Comparison of ENCODE assay signal across 8 cellular contexts in genomic region chr12:31325877-31326631, GRCh38. TPM values are rescaled to one million over a fixed set of nuclear protein-coding genes. Genes with fewer than 3 reads are reported as not detected.
A peak's percentile ranks its signal among the peaks of the same experiment; 100 is the strongest.
DNase-seq lines count a peak whose midpoint lies in the region; FAIRE-seq and TF ChIP-seq lines count a peak whose summit lies in the region.

SINHCAF (minus strand) TSS chr12:31326150; CDS start chr12:31298204, 27,946 bp downstream.

- peak within 1 kb of the TSS; percentile 89 for H3K18ac ChIP-seq in neuronal stem cell (ENCODE audit: low read length)

- in situ Hi-C loops in SK-MEL-5 (cut with HindIII; ENCODE audit: low pct_unique_long_range_greater_than_20kb, low sequenced_read_pairs): no loop called here

- WGBS in neuronal stem cell (ENCODE audit: extremely low coverage in 2 of 2, insufficient read length in 2 of 2, insufficient replicate concordance in 1 of 2), 2 donors: no CpG with 5 or more reads among the region's 55 CpGs

- peak within 1 kb of the TSS; percentile 86 for H4K8ac ChIP-seq in neuronal stem cell (ENCODE audit: low read depth, low read length)

- H2AK5ac ChIP-seq in neuronal stem cell (ENCODE audit: low read depth, low read length): peak within 1 kb of the TSS; percentile 76

- H3K9me3 ChIP-seq in neuronal stem cell (replicated peaks in 1 of 2; ENCODE audit: control insufficient read depth in 2 of 2, insufficient read depth in 1 of 2, low read depth in 1 of 2, low read length in 2 of 2): no peaks in the 10 kb centered on the region

- peak within 1 kb of the TSS; percentile 99 for H3K4ac ChIP-seq in neuronal stem cell (ENCODE audit: low read length)

- no peak for FAIRE-seq in frontal cortex (lab: Jason Lieb, UNC)

- H2BK15ac ChIP-seq in neuronal stem cell (ENCODE audit: low read length): peak within 1 kb of the TSS; percentile 34

- H3K79me1 ChIP-seq in neuronal stem cell (ENCODE audit: low read depth, low read length): no peaks in the 10 kb centered on the region

- H3K4me2 ChIP-seq in neuronal stem cell (ENCODE audit: insufficient read depth, low read length, poor library complexity, severe bottlenecking): peak within 1 kb of the TSS; percentile 67

- peak within 1 kb of the TSS; percentile 91 for H3K27ac ChIP-seq in neuronal stem cell (replicated peaks; ENCODE audit: low read length)

- CTCF ChIA-PET in HEK293T (lab: Yijun Ruan, JAX): interaction anchor here (0.7 kb wide), 1 partner anchor 12 kb away, joined by 5 read pairs; no protein-coding TSS in a partner anchor

- POLR2A ChIA-PET in HEK293T (lab: Yijun Ruan, JAX): interaction anchor here (0.6 to 2.2 kb wide), 11 partner anchors 12 to 264 kb away, joined by 3 to 11 read pairs (median 3); partner anchors contain the start of gene DENND5B

- peak within 1 kb of the TSS; percentile 76 for H3K14ac ChIP-seq in neuronal stem cell (ENCODE audit: low read length)

- peak within 1 kb of the TSS; percentile 94 for H3K9ac ChIP-seq in neuronal stem cell (ENCODE audit: low read depth, low read length, poor library complexity)

- peak within 1 kb of the TSS; percentile 45 for H2BK120ac ChIP-seq in neuronal stem cell (ENCODE audit: low read depth, low read length)

- DNase-seq in GF-D8 (lab: John Stamatoyannopoulos, UW) (peak; percentile 98), HEK293T (ENCODE audit: extremely low spot score) (peak; percentile 94), MV-4-11 (lab: John Stamatoyannopoulos, UW) (peak; percentile 99), SK-MEL-5 (ENCODE audit: low read depth, low spot score) (peak; percentile 99), frontal cortex (ENCODE audit: low spot score in 2 of 2) (peak; percentile 88 to 90), neuronal stem cell (ENCODE audit: low spot score) (peak; percentile 100)
- peak; percentile 98 for DNase-seq in activated naive CD4-positive, alpha-beta T cell treated with Interleukin-2 at 50 U/mL for 16 hours

- H4K91ac ChIP-seq in neuronal stem cell (ENCODE audit: low read depth, low read length, poor library complexity): no peak within 1 kb of the TSS

- no peak for TF ChIP-seq CTCF in subcutaneous adipose tissue (IDR thresholded peaks at IDR 0.05; ENCODE audit: low read depth)

- H3K23ac ChIP-seq in neuronal stem cell (ENCODE audit: low read depth, low read length, poor library complexity): peak within 1 kb of the TSS; percentile 83

- H2AFZ ChIP-seq in neuronal stem cell (ENCODE audit: low read length): peak within 1 kb of the TSS; percentile 84

- H3K27me3 ChIP-seq in neuronal stem cell (ENCODE audit: control insufficient read depth in 3 of 3, insufficient read depth in 3 of 3, low read depth in 1 of 3, low read length in 3 of 3): no peaks in the 10 kb centered on the region

- no peaks in the 10 kb centered on the region for H3K36me3 ChIP-seq in neuronal stem cell (replicated peaks in 1 of 2; ENCODE audit: control insufficient read depth in 2 of 2, insufficient read depth in 2 of 2, low read length in 2 of 2)

- peak within 1 kb of the TSS; percentile 63 for H2BK12ac ChIP-seq in neuronal stem cell (ENCODE audit: low read length)

- peak within 1 kb of the TSS; percentile 97 for H2BK5ac ChIP-seq in neuronal stem cell (ENCODE audit: low read length)

- H3K4me1 ChIP-seq in neuronal stem cell (ENCODE audit: control insufficient read depth in 2 of 2, insufficient read depth in 1 of 2, low read depth in 1 of 2, low read length in 2 of 2): peaks cover 8 to 23% of the 10 kb centered on the region in 2 donors

- H3K4me3 ChIP-seq in neuronal stem cell (ENCODE audit: low read length in 2 of 2): peak within 1 kb of the TSS; percentile 93 to 99

TF ChIP-seq in HEK293T, 16 proteins besides CTCF, POLR2A, EP300 and RAD21:
- TF ChIP-seq FOXM1 (IDR thresholded peaks at IDR 0.05; ENCODE audit: borderline replicate concordance) (no peak), PKNOX1 (IDR thresholded peaks at IDR 0.05) (no peak), ELF4 (IDR thresholded peaks at IDR 0.05) (peak; percentile 76; the same call in 1 of the 2 replicates), L3MBTL2 (conservative IDR thresholded peaks at IDR 0.05) (peak; percentile 56), CTBP1 (IDR thresholded peaks at IDR 0.05; ENCODE audit: borderline replicate concordance) (no peak), TARDBP (IDR thresholded peaks at IDR 0.05) (peak; percentile 72; the same call in 1 of the 2 replicates)
TF ChIP-seq in HEK293T: peak in this region for 3.

RNA-seq across cellular contexts. Expression of gene SINHCAF, which starts in this region (rescaled TPM):
- 104 TPM in 2 replicates for total RNA-seq in SK-MEL-5 (2014; rRNA removed; shearing (Covaris generic))
- 68.3 and 91.1 TPM in 2 replicates for polyA plus RNA-seq in SK-MEL-5 (2015; cell fraction: cytosol; rRNA removed)
- 32.5 and 35.5 TPM in 2 replicates for polyA plus RNA-seq in SK-MEL-5 (2015; cell fraction: nucleus; rRNA removed)
- total RNA-seq in frontal cortex (16.7 TPM), subcutaneous adipose tissue (10 to 100 TPM; 13.2 to 23.6 (median 17.4) TPM)
- 288 TPM for polyA plus RNA-seq in neuronal stem cell (2013, experiment 1 of 2)
- polyA plus RNA-seq in neuronal stem cell (2013, experiment 2 of 2): 311 TPM

Comparison
In these comparisons a context has a peak if more than half of its experiments do, and no peak if none do; other contexts are left out.
1. Peak in every context shown above with its lines: DNase-seq, H3K4me3 ChIP-seq and H3K27ac ChIP-seq.